2 cellular contexts compared by ENCODE assay signal in the genomic region with DNA sequence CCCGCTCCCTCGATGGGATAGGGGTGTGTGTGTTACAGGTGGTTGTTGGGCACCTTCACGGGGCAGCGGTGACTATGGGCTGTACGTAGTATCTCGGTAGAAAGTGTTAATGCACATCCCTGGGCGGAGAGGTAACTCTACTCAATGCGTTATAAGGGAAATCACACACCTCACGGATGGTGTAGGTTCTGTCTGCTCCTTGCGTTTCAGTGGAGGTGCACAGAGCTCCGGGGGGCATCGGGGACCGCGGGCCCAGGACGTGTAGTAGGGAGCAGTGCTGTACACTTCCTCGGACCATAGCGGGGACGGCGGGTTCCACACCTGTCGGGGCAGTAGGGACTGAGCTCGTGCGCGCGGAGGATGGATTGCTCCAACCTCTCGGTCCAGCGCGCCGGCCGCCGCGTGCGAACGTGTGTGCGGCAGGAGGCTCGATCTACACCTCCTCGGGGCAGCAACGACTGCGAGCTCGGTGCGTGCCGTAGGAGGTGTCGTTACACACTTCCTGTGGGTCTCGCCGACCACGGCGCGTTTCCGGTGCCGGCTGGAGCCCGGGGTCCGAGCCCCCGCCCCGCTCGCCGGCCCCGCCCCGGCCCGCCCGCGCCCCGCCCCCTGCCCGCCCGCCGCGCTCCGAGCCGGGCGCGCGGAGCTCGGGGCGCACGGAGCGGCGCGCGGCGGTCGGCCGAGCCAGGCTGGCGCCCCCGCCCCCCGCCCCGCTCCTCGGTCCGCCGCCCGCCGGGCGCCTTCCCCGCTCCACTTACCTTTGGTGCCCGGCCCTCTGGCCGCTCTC.
A peak's percentile ranks its signal among the peaks of the same experiment; 100 is the strongest.
TF ChIP-seq lines count a peak whose summit lies in the region.

A gene with protein sequence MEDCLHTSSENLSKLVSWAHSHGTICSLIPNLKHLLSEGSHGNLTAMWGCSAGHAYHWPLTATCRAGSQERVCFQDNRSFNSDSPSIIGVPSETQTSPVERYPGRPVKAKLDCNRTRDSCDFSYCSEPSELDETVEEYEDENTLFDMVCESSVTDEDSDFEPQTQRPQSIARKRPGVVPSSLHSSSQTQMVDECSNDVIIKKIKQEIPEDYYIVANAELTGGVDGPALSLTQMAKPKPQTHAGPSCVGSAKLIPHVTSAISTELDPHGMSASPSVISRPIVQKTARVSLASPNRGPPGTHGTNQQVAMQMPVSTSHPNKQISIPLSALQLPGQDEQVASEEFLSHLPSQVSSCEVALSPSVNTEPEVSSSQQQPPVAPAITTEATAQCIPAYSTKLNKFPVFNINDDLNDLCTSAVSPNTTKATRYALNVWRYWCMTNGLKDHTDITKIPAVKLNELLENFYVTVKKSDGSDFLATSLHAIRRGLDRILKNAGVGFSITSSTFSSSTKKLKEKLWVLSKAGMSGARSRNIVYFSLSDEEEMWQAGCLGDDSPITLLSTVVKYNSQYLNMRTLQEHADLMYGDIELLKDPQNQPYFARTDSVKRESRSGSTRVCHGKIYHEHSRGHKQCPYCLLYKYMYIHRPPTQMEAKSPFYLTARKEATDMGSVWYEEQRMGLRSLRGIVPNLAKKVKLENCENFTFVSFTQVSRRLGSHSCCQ (plus strand): TSS at position 607 of the 787 bp plus-strand sequence. CDS start 87,254 bp downstream, outside the sequence.

TF ChIP-seq in A549, 52 proteins besides CTCF, POLR2A, EP300 and RAD21 (continued from another document):
- no peak for TF ChIP-seq JUNB (IDR thresholded peaks at IDR 0.05)
- TF ChIP-seq SMC3 (IDR thresholded peaks at IDR 0.05), result no peak; the same call in 2 of the 3 replicates
- TF ChIP-seq HOXA7 (CRISPR knock-in tag; IDR thresholded peaks at IDR 0.05), result 0 out of 2 replicates have a peak, but pooled peaks have one; percentile 30
- no peak for TF ChIP-seq EHF (CRISPR knock-in tag; IDR thresholded peaks at IDR 0.05)
- TF ChIP-seq POLR2AphosphoS2 (conservative IDR thresholded peaks at IDR 0.05; ENCODE audit: low read length), result no peak
- peak; percentile 47 for TF ChIP-seq PHF8 (IDR thresholded peaks at IDR 0.05; ENCODE audit: borderline replicate concordance, low read depth)
- no peak for TF ChIP-seq MYC (IDR thresholded peaks at IDR 0.05; ENCODE audit: borderline replicate concordance, low read length)
- TF ChIP-seq NFE2L2 (conservative IDR thresholded peaks at IDR 0.05; ENCODE audit: low read length), result no peak
- peak; percentile 64; the same call in 1 of the 2 replicates for TF ChIP-seq FOSB (CRISPR knock-in tag; IDR thresholded peaks at IDR 0.05)
- TF ChIP-seq FOXS1 (CRISPR knock-in tag; IDR thresholded peaks at IDR 0.05), result no peak
- TF ChIP-seq CBX2 (IDR thresholded peaks at IDR 0.05; ENCODE audit: borderline replicate concordance, low read depth), result no peak

TF ChIP-seq in WTC11, 78 proteins besides CTCF, POLR2A, EP300 and RAD21 (continued from another document and continues in another):
- TF ChIP-seq, protein P1, sequence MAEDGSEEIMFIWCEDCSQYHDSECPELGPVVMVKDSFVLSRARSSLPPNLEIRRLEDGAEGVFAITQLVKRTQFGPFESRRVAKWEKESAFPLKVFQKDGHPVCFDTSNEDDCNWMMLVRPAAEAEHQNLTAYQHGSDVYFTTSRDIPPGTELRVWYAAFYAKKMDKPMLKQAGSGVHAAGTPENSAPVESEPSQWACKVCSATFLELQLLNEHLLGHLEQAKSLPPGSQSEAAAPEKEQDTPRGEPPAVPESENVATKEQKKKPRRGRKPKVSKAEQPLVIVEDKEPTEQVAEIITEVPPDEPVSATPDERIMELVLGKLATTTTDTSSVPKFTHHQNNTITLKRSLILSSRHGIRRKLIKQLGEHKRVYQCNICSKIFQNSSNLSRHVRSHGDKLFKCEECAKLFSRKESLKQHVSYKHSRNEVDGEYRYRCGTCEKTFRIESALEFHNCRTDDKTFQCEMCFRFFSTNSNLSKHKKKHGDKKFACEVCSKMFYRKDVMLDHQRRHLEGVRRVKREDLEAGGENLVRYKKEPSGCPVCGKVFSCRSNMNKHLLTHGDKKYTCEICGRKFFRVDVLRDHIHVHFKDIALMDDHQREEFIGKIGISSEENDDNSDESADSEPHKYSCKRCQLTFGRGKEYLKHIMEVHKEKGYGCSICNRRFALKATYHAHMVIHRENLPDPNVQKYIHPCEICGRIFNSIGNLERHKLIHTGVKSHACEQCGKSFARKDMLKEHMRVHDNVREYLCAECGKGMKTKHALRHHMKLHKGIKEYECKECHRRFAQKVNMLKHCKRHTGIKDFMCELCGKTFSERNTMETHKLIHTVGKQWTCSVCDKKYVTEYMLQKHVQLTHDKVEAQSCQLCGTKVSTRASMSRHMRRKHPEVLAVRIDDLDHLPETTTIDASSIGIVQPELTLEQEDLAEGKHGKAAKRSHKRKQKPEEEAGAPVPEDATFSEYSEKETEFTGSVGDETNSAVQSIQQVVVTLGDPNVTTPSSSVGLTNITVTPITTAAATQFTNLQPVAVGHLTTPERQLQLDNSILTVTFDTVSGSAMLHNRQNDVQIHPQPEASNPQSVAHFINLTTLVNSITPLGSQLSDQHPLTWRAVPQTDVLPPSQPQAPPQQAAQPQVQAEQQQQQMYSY (CRISPR knock-in tag; IDR thresholded peaks at IDR 0.05), result no peak
- TF ChIP-seq NR2C2 (CRISPR knock-in tag; IDR thresholded peaks at IDR 0.05) (no peak), ZBTB21 (CRISPR knock-in tag; IDR thresholded peaks at IDR 0.05; ENCODE audit: borderline replicate concordance) (0 out of 2 replicates have a peak, but pooled peaks have one; percentile 89), TEAD1 (CRISPR knock-in tag; IDR thresholded peaks at IDR 0.05) (peak; percentile 96), NFYB (CRISPR knock-in tag; conservative IDR thresholded peaks at IDR 0.05; ENCODE audit: low read depth) (no peak), GRHL2 (CRISPR knock-in tag; IDR thresholded peaks at IDR 0.05; ENCODE audit: insufficient replicate concordance, severe bottlenecking) (no peak), FOXK1 (CRISPR knock-in tag; IDR thresholded peaks at IDR 0.05) (peak; percentile 83), FOXJ3 (CRISPR knock-in tag; IDR thresholded peaks at IDR 0.05; ENCODE audit: borderline replicate concordance) (no peak), MXD4 (CRISPR knock-in tag; IDR thresholded peaks at IDR 0.05; ENCODE audit: borderline replicate concordance) (no peak), CBFB (CRISPR knock-in tag; IDR thresholded peaks at IDR 0.05; ENCODE audit: low read depth) (peak; percentile 87; the same call in 1 of the 2 replicates), RORB (CRISPR knock-in tag; IDR thresholded peaks at IDR 0.05) (no peak), NFE2L1 (CRISPR knock-in tag; IDR thresholded peaks at IDR 0.05) (peak; percentile 65), KAT7 (CRISPR knock-in tag; IDR thresholded peaks at IDR 0.05; ENCODE audit: borderline replicate concordance) (peak; percentile 91; the same call in 1 of the 2 replicates), ELF4 (CRISPR knock-in tag; IDR thresholded peaks at IDR 0.05; ENCODE audit: low read depth) (no peak), TCF7 (CRISPR knock-in tag; IDR thresholded peaks at IDR 0.05; ENCODE audit: low read depth) (peak; percentile 75; the same call in 1 of the 2 replicates)
- TF ChIP-seq, protein P2, sequence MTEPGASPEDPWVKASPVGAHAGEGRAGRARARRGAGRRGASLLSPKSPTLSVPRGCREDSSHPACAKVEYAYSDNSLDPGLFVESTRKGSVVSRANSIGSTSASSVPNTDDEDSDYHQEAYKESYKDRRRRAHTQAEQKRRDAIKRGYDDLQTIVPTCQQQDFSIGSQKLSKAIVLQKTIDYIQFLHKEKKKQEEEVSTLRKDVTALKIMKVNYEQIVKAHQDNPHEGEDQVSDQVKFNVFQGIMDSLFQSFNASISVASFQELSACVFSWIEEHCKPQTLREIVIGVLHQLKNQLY (CRISPR knock-in tag; IDR thresholded peaks at IDR 0.05), result no peak
- TF ChIP-seq, protein P3, sequence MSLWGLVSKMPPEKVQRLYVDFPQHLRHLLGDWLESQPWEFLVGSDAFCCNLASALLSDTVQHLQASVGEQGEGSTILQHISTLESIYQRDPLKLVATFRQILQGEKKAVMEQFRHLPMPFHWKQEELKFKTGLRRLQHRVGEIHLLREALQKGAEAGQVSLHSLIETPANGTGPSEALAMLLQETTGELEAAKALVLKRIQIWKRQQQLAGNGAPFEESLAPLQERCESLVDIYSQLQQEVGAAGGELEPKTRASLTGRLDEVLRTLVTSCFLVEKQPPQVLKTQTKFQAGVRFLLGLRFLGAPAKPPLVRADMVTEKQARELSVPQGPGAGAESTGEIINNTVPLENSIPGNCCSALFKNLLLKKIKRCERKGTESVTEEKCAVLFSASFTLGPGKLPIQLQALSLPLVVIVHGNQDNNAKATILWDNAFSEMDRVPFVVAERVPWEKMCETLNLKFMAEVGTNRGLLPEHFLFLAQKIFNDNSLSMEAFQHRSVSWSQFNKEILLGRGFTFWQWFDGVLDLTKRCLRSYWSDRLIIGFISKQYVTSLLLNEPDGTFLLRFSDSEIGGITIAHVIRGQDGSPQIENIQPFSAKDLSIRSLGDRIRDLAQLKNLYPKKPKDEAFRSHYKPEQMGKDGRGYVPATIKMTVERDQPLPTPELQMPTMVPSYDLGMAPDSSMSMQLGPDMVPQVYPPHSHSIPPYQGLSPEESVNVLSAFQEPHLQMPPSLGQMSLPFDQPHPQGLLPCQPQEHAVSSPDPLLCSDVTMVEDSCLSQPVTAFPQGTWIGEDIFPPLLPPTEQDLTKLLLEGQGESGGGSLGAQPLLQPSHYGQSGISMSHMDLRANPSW (CRISPR knock-in tag; conservative IDR thresholded peaks at IDR 0.05; ENCODE audit: low read depth), result no peak
- TF ChIP-seq, protein P4, sequence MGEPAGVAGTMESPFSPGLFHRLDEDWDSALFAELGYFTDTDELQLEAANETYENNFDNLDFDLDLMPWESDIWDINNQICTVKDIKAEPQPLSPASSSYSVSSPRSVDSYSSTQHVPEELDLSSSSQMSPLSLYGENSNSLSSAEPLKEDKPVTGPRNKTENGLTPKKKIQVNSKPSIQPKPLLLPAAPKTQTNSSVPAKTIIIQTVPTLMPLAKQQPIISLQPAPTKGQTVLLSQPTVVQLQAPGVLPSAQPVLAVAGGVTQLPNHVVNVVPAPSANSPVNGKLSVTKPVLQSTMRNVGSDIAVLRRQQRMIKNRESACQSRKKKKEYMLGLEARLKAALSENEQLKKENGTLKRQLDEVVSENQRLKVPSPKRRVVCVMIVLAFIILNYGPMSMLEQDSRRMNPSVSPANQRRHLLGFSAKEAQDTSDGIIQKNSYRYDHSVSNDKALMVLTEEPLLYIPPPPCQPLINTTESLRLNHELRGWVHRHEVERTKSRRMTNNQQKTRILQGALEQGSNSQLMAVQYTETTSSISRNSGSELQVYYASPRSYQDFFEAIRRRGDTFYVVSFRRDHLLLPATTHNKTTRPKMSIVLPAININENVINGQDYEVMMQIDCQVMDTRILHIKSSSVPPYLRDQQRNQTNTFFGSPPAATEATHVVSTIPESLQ (CRISPR knock-in tag; IDR thresholded peaks at IDR 0.05), result no peak
- TF ChIP-seq, protein P5, sequence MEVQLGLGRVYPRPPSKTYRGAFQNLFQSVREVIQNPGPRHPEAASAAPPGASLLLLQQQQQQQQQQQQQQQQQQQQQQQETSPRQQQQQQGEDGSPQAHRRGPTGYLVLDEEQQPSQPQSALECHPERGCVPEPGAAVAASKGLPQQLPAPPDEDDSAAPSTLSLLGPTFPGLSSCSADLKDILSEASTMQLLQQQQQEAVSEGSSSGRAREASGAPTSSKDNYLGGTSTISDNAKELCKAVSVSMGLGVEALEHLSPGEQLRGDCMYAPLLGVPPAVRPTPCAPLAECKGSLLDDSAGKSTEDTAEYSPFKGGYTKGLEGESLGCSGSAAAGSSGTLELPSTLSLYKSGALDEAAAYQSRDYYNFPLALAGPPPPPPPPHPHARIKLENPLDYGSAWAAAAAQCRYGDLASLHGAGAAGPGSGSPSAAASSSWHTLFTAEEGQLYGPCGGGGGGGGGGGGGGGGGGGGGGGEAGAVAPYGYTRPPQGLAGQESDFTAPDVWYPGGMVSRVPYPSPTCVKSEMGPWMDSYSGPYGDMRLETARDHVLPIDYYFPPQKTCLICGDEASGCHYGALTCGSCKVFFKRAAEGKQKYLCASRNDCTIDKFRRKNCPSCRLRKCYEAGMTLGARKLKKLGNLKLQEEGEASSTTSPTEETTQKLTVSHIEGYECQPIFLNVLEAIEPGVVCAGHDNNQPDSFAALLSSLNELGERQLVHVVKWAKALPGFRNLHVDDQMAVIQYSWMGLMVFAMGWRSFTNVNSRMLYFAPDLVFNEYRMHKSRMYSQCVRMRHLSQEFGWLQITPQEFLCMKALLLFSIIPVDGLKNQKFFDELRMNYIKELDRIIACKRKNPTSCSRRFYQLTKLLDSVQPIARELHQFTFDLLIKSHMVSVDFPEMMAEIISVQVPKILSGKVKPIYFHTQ (CRISPR knock-in tag; IDR thresholded peaks at IDR 0.05), result no peak
- TF ChIP-seq, protein P6, sequence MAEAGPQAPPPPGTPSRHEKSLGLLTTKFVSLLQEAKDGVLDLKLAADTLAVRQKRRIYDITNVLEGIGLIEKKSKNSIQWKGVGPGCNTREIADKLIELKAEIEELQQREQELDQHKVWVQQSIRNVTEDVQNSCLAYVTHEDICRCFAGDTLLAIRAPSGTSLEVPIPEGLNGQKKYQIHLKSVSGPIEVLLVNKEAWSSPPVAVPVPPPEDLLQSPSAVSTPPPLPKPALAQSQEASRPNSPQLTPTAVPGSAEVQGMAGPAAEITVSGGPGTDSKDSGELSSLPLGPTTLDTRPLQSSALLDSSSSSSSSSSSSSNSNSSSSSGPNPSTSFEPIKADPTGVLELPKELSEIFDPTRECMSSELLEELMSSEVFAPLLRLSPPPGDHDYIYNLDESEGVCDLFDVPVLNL (CRISPR knock-in tag; IDR thresholded peaks at IDR 0.05; ENCODE audit: borderline replicate concordance, low read depth), result no peak
- TF ChIP-seq, protein P7, sequence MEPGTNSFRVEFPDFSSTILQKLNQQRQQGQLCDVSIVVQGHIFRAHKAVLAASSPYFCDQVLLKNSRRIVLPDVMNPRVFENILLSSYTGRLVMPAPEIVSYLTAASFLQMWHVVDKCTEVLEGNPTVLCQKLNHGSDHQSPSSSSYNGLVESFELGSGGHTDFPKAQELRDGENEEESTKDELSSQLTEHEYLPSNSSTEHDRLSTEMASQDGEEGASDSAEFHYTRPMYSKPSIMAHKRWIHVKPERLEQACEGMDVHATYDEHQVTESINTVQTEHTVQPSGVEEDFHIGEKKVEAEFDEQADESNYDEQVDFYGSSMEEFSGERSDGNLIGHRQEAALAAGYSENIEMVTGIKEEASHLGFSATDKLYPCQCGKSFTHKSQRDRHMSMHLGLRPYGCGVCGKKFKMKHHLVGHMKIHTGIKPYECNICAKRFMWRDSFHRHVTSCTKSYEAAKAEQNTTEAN (CRISPR knock-in tag; IDR thresholded peaks at IDR 0.05), result peak; percentile 95
- TF ChIP-seq, protein P8, sequence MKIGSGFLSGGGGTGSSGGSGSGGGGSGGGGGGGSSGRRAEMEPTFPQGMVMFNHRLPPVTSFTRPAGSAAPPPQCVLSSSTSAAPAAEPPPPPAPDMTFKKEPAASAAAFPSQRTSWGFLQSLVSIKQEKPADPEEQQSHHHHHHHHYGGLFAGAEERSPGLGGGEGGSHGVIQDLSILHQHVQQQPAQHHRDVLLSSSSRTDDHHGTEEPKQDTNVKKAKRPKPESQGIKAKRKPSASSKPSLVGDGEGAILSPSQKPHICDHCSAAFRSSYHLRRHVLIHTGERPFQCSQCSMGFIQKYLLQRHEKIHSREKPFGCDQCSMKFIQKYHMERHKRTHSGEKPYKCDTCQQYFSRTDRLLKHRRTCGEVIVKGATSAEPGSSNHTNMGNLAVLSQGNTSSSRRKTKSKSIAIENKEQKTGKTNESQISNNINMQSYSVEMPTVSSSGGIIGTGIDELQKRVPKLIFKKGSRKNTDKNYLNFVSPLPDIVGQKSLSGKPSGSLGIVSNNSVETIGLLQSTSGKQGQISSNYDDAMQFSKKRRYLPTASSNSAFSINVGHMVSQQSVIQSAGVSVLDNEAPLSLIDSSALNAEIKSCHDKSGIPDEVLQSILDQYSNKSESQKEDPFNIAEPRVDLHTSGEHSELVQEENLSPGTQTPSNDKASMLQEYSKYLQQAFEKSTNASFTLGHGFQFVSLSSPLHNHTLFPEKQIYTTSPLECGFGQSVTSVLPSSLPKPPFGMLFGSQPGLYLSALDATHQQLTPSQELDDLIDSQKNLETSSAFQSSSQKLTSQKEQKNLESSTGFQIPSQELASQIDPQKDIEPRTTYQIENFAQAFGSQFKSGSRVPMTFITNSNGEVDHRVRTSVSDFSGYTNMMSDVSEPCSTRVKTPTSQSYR (CRISPR knock-in tag; IDR thresholded peaks at IDR 0.05), result peak; percentile 92
